21 cellular contexts compared by ENCODE assay signal in the genomic region with DNA sequence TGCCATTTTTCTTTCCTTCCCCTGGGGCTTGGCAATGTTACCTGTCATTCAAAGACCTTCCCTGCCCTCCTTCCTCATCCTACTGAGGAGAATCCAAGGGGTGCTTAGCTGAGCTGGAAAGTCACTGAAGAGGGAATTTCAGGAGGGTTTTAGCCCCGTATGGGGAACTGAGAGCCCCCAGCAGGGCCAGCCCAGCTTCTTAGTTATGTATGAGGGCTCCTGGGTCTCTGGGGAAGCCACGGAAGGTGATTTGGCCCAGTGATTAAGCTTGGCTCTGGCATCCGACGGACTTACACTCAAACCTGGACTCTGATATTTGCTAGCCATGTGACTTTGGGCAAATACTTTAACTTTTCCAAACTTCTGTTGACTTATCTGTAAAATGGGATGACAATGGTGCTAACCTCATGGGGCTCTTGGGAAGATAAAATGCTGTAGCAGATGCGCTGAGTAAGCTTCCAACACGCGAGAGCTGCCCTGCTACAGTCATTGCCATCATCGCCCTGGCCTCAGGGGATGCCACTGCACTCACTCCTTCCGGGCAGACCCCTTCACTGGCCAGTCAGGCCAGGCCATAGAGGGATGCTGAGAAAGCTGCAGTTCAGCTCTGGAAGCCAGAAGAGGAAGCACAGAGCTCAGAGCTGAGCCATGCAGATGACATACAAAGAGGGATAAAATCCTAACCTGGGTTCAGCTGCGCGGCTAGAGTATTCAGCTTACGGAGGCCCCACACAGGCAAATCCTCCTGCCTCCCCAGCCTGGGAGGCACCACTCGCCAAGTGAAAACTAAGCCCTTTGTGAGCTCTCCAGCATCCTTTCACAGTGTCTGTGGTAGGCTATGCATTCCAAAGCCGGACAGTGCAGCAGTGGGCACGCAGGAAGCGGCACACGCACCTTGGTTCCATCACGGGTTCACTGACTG. TPM values are rescaled to one million over a fixed set of nuclear protein-coding genes. Genes with fewer than 3 reads are reported as not detected.
DNase-seq lines count a peak whose midpoint lies in the region; ATAC-seq and TF ChIP-seq lines count a peak whose summit lies in the region.
"Had no signal": no experiment of that assay in that cellular context is flagged by ENCODE, and none has a peak within 500 bp of the region (broad histone marks: within the 10 kb centered on the region; RNA-seq: fewer than 3 reads in every experiment).

No MANE protein-coding gene starts in this region.

- no peaks in the 10 kb centered on the region for H3F3A ChIP-seq in smooth muscle cell (ENCODE audit: low read depth)

- no peak for ATAC-seq in activated naive CD8-positive, alpha-beta T cell treated with anti-CD3 and anti-CD28 coated beads, Interleukin-2, amount 50 U/mL, for 24 hours
- ATAC-seq in stimulated activated naive CD8-positive, alpha-beta T cell treated with anti-CD3 and anti-CD28 coated beads, Interleukin-15, amount 100 ng/mL, for 72 hours = no peak
- ATAC-seq in HG02981 (IDR thresholded peaks at IDR 0.05; ENCODE audit: unreplicated experiment) = no peak
- ATAC-seq: left lobe of liver had no signal

- H2AFZ ChIP-seq in smooth muscle cell (ENCODE audit: low read depth) = no peak overlapping the region

- H3K9ac ChIP-seq in endodermal cell (ENCODE audit: extremely low read depth, low read length, poor library complexity, severe bottlenecking) = no peak overlapping the region
- no peak overlapping the region for H3K9ac ChIP-seq in smooth muscle cell (ENCODE audit: low read depth)

- H3K4me1 ChIP-seq in endodermal cell (ENCODE audit: control insufficient read depth, insufficient read depth, low read length) (no peaks in the 10 kb centered on the region), smooth muscle cell (ENCODE audit: low read depth) (no peaks in the 10 kb centered on the region)
- H3K4me1 ChIP-seq: thyroid gland had no signal

- no peaks in the 10 kb centered on the region for H3K79me2 ChIP-seq in smooth muscle cell (ENCODE audit: low read depth)

- H3K27ac ChIP-seq in endodermal cell (ENCODE audit: low read depth, low read length) (no peak overlapping the region), smooth muscle cell (ENCODE audit: low read depth) (no peak overlapping the region)
- H3K27ac ChIP-seq: HL-60, thyroid gland had no signal

- no peaks in the 10 kb centered on the region for H4K20me1 ChIP-seq in smooth muscle cell (ENCODE audit: low read depth)

- H3K27me3 Mint-ChIP-seq in activated naive CD8-positive, alpha-beta T cell treated with anti-CD3 and anti-CD28 coated beads for 36 hours = no peaks in the 10 kb centered on the region
- H3K27me3 Mint-ChIP-seq in activated naive CD8-positive, alpha-beta T cell treated with anti-CD3 and anti-CD28 coated beads, Interleukin-2, amount 50 U/mL, for 24 hours = no peaks in the 10 kb centered on the region
- H3K27me3 Mint-ChIP-seq in endodermal cell (ENCODE audit: insufficient read depth) = peaks cover 6% of the 10 kb centered on the region
- H3K27me3 Mint-ChIP-seq in stimulated activated naive CD8-positive, alpha-beta T cell treated with anti-CD3 and anti-CD28 coated beads, Interleukin-15, amount 100 ng/mL, for 72 hours = no peaks in the 10 kb centered on the region

- H3K27ac Mint-ChIP-seq in activated naive CD8-positive, alpha-beta T cell treated with anti-CD3 and anti-CD28 coated beads for 36 hours = peak overlapping the region; percentile 49
- H3K27ac Mint-ChIP-seq in activated naive CD8-positive, alpha-beta T cell treated with anti-CD3 and anti-CD28 coated beads, Interleukin-2, amount 50 U/mL, for 24 hours = no peak overlapping the region
- no peak overlapping the region for H3K27ac Mint-ChIP-seq in endodermal cell
- peak overlapping the region; percentile 42 to 49 for H3K27ac Mint-ChIP-seq in stimulated activated naive CD8-positive, alpha-beta T cell treated with anti-CD3 and anti-CD28 coated beads, Interleukin-15, amount 100 ng/mL, for 72 hours
- H3K27ac Mint-ChIP-seq: mesothelial cell of epicardium; T-helper 1 cell treated with Interleukin-12 subunit alpha and Interleukin-12 subunit beta and Interleukin-4 antibody, amounts not matched to agents 30 μg/mL and 1 μg/mL, for 36 hours had no signal

- no peak for DNase-seq in activated naive CD8-positive, alpha-beta T cell treated with anti-CD3 and anti-CD28 coated beads for 36 hours
- no peak for DNase-seq in activated naive CD8-positive, alpha-beta T cell treated with anti-CD3 and anti-CD28 coated beads, Interleukin-2, amount 50 U/mL, for 24 hours
- peak; percentile 9 for DNase-seq in RPMI7951 (ENCODE audit: low read depth)
- peak; percentile 43 for DNase-seq in endodermal cell
- DNase-seq in stimulated activated naive CD8-positive, alpha-beta T cell treated with anti-CD3 and anti-CD28 coated beads, Interleukin-15, amount 100 ng/mL, for 72 hours = no peak
- DNase-seq in NCI-H1694 treated with DMSO at 0.1 percent for 48 hours (lab: John Stamatoyannopoulos, UW) = no peak
- DNase-seq in smooth muscle cell (lab: John Stamatoyannopoulos, UW; ENCODE audit: unreplicated experiment) = no peak
- DNase-seq: H9, IMR-90, NCI-H146, NCI-H774, nucleus accumbens, thyroid gland had no signal

- no peaks in the 10 kb centered on the region for H3K9me3 Mint-ChIP-seq in activated naive CD8-positive, alpha-beta T cell treated with anti-CD3 and anti-CD28 coated beads for 36 hours
- no peaks in the 10 kb centered on the region for H3K9me3 Mint-ChIP-seq in activated naive CD8-positive, alpha-beta T cell treated with anti-CD3 and anti-CD28 coated beads, Interleukin-2, amount 50 U/mL, for 24 hours
- peaks cover 5% of the 10 kb centered on the region for H3K9me3 Mint-ChIP-seq in endodermal cell
- no peaks in the 10 kb centered on the region for H3K9me3 Mint-ChIP-seq in stimulated activated naive CD8-positive, alpha-beta T cell treated with anti-CD3 and anti-CD28 coated beads, Interleukin-15, amount 100 ng/mL, for 72 hours

- no peak overlapping the region for H3K4me3 Mint-ChIP-seq in activated naive CD8-positive, alpha-beta T cell treated with anti-CD3 and anti-CD28 coated beads for 36 hours
- H3K4me3 Mint-ChIP-seq in activated naive CD8-positive, alpha-beta T cell treated with anti-CD3 and anti-CD28 coated beads, Interleukin-2, amount 50 U/mL, for 24 hours = no peak overlapping the region
- H3K4me3 Mint-ChIP-seq in endodermal cell = no peak overlapping the region
- H3K4me3 Mint-ChIP-seq in stimulated activated naive CD8-positive, alpha-beta T cell treated with anti-CD3 and anti-CD28 coated beads, Interleukin-15, amount 100 ng/mL, for 72 hours = no peak overlapping the region
- H3K4me3 Mint-ChIP-seq: H9; mesothelial cell of epicardium; T-helper 1 cell treated with Interleukin-12 subunit alpha and Interleukin-12 subunit beta and Interleukin-4 antibody, amounts not matched to agents 30 μg/mL and 1 μg/mL, for 36 hours had no signal

- H3K9me3 ChIP-seq in endodermal cell (ENCODE audit: control insufficient read depth, low read length) (peaks cover 6% of the 10 kb centered on the region), smooth muscle cell (replicated peaks; ENCODE audit: low read depth) (no peaks in the 10 kb centered on the region)
- H3K9me3 ChIP-seq: thyroid gland had no signal

- H3K4me1 Mint-ChIP-seq in activated naive CD8-positive, alpha-beta T cell treated with anti-CD3 and anti-CD28 coated beads for 36 hours = peaks cover 23% of the 10 kb centered on the region
- peaks cover 39% of the 10 kb centered on the region for H3K4me1 Mint-ChIP-seq in activated naive CD8-positive, alpha-beta T cell treated with anti-CD3 and anti-CD28 coated beads, Interleukin-2, amount 50 U/mL, for 24 hours
- H3K4me1 Mint-ChIP-seq in endodermal cell = no peaks in the 10 kb centered on the region
- peaks cover 67% of the 10 kb centered on the region for H3K4me1 Mint-ChIP-seq in stimulated activated naive CD8-positive, alpha-beta T cell treated with anti-CD3 and anti-CD28 coated beads, Interleukin-15, amount 100 ng/mL, for 72 hours
- H3K4me1 Mint-ChIP-seq: mesothelial cell of epicardium had no signal

- no peaks in the 10 kb centered on the region for H3K36me3 ChIP-seq in endodermal cell (ENCODE audit: control insufficient read depth, insufficient read depth, low read length)
- no peaks in the 10 kb centered on the region for H3K36me3 ChIP-seq in smooth muscle cell (ENCODE audit: low read depth)
- H3K36me3 ChIP-seq: thyroid gland had no signal

- H3K4me3 ChIP-seq in endodermal cell (ENCODE audit: low read length) (no peak overlapping the region), smooth muscle cell (no peak overlapping the region)
- H3K4me3 ChIP-seq: thyroid gland had no signal

- no peak overlapping the region for H3K4me2 ChIP-seq in smooth muscle cell

- WGBS in endodermal cell (ENCODE audit: insufficient coverage in 1 of 2, insufficient read length in 1 of 2), 2 experiments = 92 to 93% methylated on average over 18 of the region's 18 CpGs
- 93% methylated on average over 18 of the region's 18 CpGs for WGBS in smooth muscle cell (ENCODE audit: low lambda C conversion rate)

- H3K36me3 Mint-ChIP-seq in activated naive CD8-positive, alpha-beta T cell treated with anti-CD3 and anti-CD28 coated beads for 36 hours = peaks cover 30% of the 10 kb centered on the region
- peaks cover 31% of the 10 kb centered on the region for H3K36me3 Mint-ChIP-seq in activated naive CD8-positive, alpha-beta T cell treated with anti-CD3 and anti-CD28 coated beads, Interleukin-2, amount 50 U/mL, for 24 hours (ENCODE audit: low read depth)
- peaks cover 1% of the 10 kb centered on the region for H3K36me3 Mint-ChIP-seq in endodermal cell (ENCODE audit: low read depth)
- H3K36me3 Mint-ChIP-seq: mesothelial cell of epicardium had no signal

- no peak for TF ChIP-seq CTCF in endodermal cell (conservative IDR thresholded peaks at IDR 0.05)
- TF ChIP-seq CTCF in smooth muscle cell (IDR thresholded peaks at IDR 0.05; ENCODE audit: borderline replicate concordance, insufficient read depth, poor library complexity, severe bottlenecking) = no peak

- no peaks in the 10 kb centered on the region for H3K27me3 ChIP-seq in endodermal cell (ENCODE audit: control insufficient read depth, insufficient read depth, low read length, poor library complexity, severe bottlenecking)
- peaks cover 5% of the 10 kb centered on the region for H3K27me3 ChIP-seq in smooth muscle cell (ENCODE audit: low read depth)
- H3K27me3 ChIP-seq: thyroid gland had no signal

RNA-seq across cellular contexts. Expression of a gene that starts 44.8 kb away (rescaled TPM):
- total RNA-seq in activated naive CD8-positive, alpha-beta T cell treated with anti-CD3 and anti-CD28 coated beads for 36 hours = 1 to 10 TPM in 1 of 2 experiments, under 1 TPM in 1; 0.88 to 1.0 TPM
- not detected in 2 replicates for total RNA-seq in RPMI7951 (2014; rRNA removed; shearing (Covaris generic))
- total RNA-seq in endodermal cell = 1 to 10 TPM; 2.1 to 2.5 TPM
- 0.25 TPM for polyA plus RNA-seq in endodermal cell (2013, experiment 1 of 2)
- 0.17 TPM for polyA plus RNA-seq in endodermal cell (2013, experiment 2 of 2)
- not detected in 2 replicates for total RNA-seq in smooth muscle cell
- not detected in 2 replicates for polyA plus RNA-seq in smooth muscle cell
- total RNA-seq: chondrocyte, H9, IMR-90, MCF 10A, mesothelial cell of epicardium, renal cortical epithelial cell had no signal
- polyA plus RNA-seq: IMR-90 had no signal

RNA-seq across cellular contexts. Expression of a gene that starts 53.2 kb away (rescaled TPM):
- total RNA-seq in activated naive CD8-positive, alpha-beta T cell treated with anti-CD3 and anti-CD28 coated beads for 36 hours = 10 to 100 TPM; 27.9 to 32.6 TPM
- total RNA-seq in RPMI7951 (2014; rRNA removed; shearing (Covaris generic)) = 0.24 and 0.88 TPM in 2 replicates
- total RNA-seq in endodermal cell = 10 to 100 TPM; 10.4 to 37.0 TPM
- 8.8 TPM for polyA plus RNA-seq in endodermal cell (2013, experiment 1 of 2)
- polyA plus RNA-seq in endodermal cell (2013, experiment 2 of 2) = 8.0 TPM
- 0.27 TPM in 1 of 2 replicates, not detected in the other for total RNA-seq in smooth muscle cell
- polyA plus RNA-seq in smooth muscle cell = not detected in 2 replicates
- total RNA-seq: chondrocyte, IMR-90, MCF 10A, renal cortical epithelial cell had no signal
- polyA plus RNA-seq: IMR-90 had no signal

Comparison
In these comparisons a context has a peak if more than half of its experiments do, and no peak if none do; other contexts are left out.
1. H3K27ac Mint-ChIP-seq: peak in activated naive CD8-positive, alpha-beta T cell treated with anti-CD3 and anti-CD28 coated beads for 36 hours (single experiment) and stimulated activated naive CD8-positive, alpha-beta T cell treated with anti-CD3 and anti-CD28 coated beads, Interleukin-15, amount 100 ng/mL, for 72 hours (2 of 2); none in activated naive CD8-positive, alpha-beta T cell treated with anti-CD3 and anti-CD28 coated beads, Interleukin-2, amount 50 U/mL, for 24 hours (single experiment) and endodermal cell (single experiment).
2. DNase-seq: peak in RPMI7951 (single experiment) and endodermal cell (single experiment); none in activated naive CD8-positive, alpha-beta T cell treated with anti-CD3 and anti-CD28 coated beads for 36 hours (single experiment), activated naive CD8-positive, alpha-beta T cell treated with anti-CD3 and anti-CD28 coated beads, Interleukin-2, amount 50 U/mL, for 24 hours (single experiment), stimulated activated naive CD8-positive, alpha-beta T cell treated with anti-CD3 and anti-CD28 coated beads, Interleukin-15, amount 100 ng/mL, for 72 hours (0 of 2), NCI-H1694 treated with DMSO at 0.1 percent for 48 hours (single experiment) and smooth muscle cell (single experiment).